Comparison of ENCODE assay signal across 3 cellular contexts in genomic region chr1:246519514-246519913, GRCh38.
"Had no signal": no experiment of that assay in that cellular context is flagged by ENCODE, and none has a peak within 500 bp of the region (broad histone marks: within the 10 kb centered on the region; RNA-seq: fewer than 3 reads in every experiment).

No MANE protein-coding gene starts in this region.

- H3K4me3 ChIP-seq: GM12878 had no signal

- ATAC-seq: GM12878 had no signal

- DNase-seq: GDM1, GF-D8 had no signal
